ENCODE assay signal across 24 cellular contexts in the genomic region with DNA sequence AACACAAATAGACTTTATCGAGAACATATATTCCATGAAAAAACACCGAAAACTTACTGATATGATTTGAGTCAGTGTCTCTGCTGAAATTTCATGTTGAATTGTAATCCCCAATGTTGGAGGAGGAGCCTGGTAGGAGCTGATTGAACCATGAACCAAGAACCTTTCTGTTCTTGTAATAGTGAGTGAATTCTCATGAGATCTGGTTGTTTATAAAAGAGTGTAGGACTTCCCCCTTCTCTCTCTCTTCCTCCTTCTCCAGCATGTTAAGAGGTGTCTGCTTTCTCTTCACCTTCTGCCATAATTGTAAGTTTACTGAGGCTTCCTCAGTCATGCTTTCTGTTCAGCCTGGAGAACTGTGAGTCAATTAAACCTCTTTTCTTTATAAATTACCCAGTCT.
DNase-seq lines count a peak whose midpoint lies in the region; ATAC-seq, FAIRE-seq and TF ChIP-seq lines count a peak whose summit lies in the region.
"Had no signal": no experiment of that assay in that cellular context is flagged by ENCODE, and none has a peak within 500 bp of the region (broad histone marks: within the 10 kb centered on the region; RNA-seq: fewer than 3 reads in every experiment).

No MANE protein-coding gene starts in this region.

- H3K4me2 ChIP-seq in SK-N-SH: 0 out of 2 replicates have a peak overlapping the region, but pooled peaks have one; percentile 65

- no peaks in the 10 kb centered on the region for H3K9me2 ChIP-seq in SK-N-SH

- no peak for TF ChIP-seq RAD21 in SK-N-SH (IDR thresholded peaks at IDR 0.05; ENCODE audit: low read length)

- no peak for TF ChIP-seq CTCF in SK-N-SH (IDR thresholded peaks at IDR 0.05)
- no peak for TF ChIP-seq CTCF in nephron progenitor cell (IDR thresholded peaks at IDR 0.05)

- WGBS in SK-N-SH (ENCODE audit: low lambda C conversion rate): 31% methylated on average over 2 of the region's 2 CpGs

- H3K4me3 ChIP-seq in SK-N-SH (ENCODE audit: low read depth in 2 of 2, low read length in 1 of 2): peak overlapping the region; percentile 51 to 53; a peak in 3 of 4 replicates
- no peak overlapping the region for H3K4me3 ChIP-seq in CD4-positive, alpha-beta memory T cell (ENCODE audit: low read length in 2 of 2)
- H3K4me3 ChIP-seq: cardiac muscle cell, left ventricle myocardium inferior, MG63, testis, vagina had no signal

- H3K27me3 Mint-ChIP-seq in nephron progenitor cell (ENCODE audit: low read depth, poor library complexity): no peaks in the 10 kb centered on the region
- H3K27me3 Mint-ChIP-seq in CD4-positive, alpha-beta memory T cell: peaks cover 0 to 2% of the 10 kb centered on the region in 2 donors
- H3K27me3 Mint-ChIP-seq: activated CD4-positive, alpha-beta memory T cell treated with anti-CD3 and anti-CD28 coated beads, Interleukin-2, amount 10 ng/mL, durations not matched to agents 7 days and 5 days; CD4-positive, alpha-beta T cell; IgD-negative memory B cell had no signal

- H3K9me3 Mint-ChIP-seq in nephron progenitor cell: no peaks in the 10 kb centered on the region
- H3K9me3 Mint-ChIP-seq in CD4-positive, alpha-beta memory T cell: peaks cover 0 to 1% (median 0%) of the 10 kb centered on the region in 8 donors
- H3K9me3 Mint-ChIP-seq: activated CD4-positive, alpha-beta memory T cell treated with anti-CD3 and anti-CD28 coated beads, Interleukin-2, amount 10 ng/mL, durations not matched to agents 7 days and 5 days; CD4-positive, alpha-beta T cell; IgD-negative memory B cell had no signal

- TF ChIP-seq POLR2A in GM12892 (IDR thresholded peaks at IDR 0.05; ENCODE audit: low read depth, low read length): no peak

- CTCF ChIA-PET in SK-N-SH (lab: Yijun Ruan, JAX): no interaction called here
- CTCF ChIA-PET in CD4-positive, alpha-beta memory T cell (lab: Charles Lee; ENCODE audit: partially characterized antibody): no interaction called here

- DNase-seq in GM12892 (ENCODE audit: insufficient read length) (no peak), SK-N-SH (no peak), nephron progenitor cell (no peak), NCI-H2196 treated with DMSO at 0.1 percent for 48 hours (lab: John Stamatoyannopoulos, UW; ENCODE audit: unreplicated experiment) (no peak)
- no peak for DNase-seq in CD4-positive, alpha-beta memory T cell
- DNase-seq: activated CD4-positive, alpha-beta memory T cell treated with anti-CD3 and anti-CD28 coated beads, Interleukin-2, amount 10 ng/mL, durations not matched to agents 7 days and 5 days; activated CD4-positive, CD25-positive, alpha-beta regulatory T cell; activated gamma-delta T cell treated with Interleukin-2 at 50 U/mL for 16 hours; amniotic stem cell; CD4-positive, alpha-beta T cell; DMS153; GF-D8; hippocampal formation; left ventricle myocardium inferior; MG63; NCI-H1436; NCI-H524 treated with DMSO at 0.1 percent for 48 hours; testis had no signal

- peak overlapping the region; percentile 17; the same call in 1 of the 2 replicates for H2AFZ ChIP-seq in SK-N-SH (ENCODE audit: low read depth)

- H3K27ac ChIP-seq in SK-N-SH (ENCODE audit: low read depth in 2 of 2, low read length in 1 of 2): peak overlapping the region; percentile 84 to 85; a peak in 3 of 4 replicates
- no peak overlapping the region for H3K27ac ChIP-seq in CD4-positive, alpha-beta memory T cell (ENCODE audit: low read depth, low read length)
- H3K27ac ChIP-seq: cardiac muscle cell, left ventricle myocardium inferior, neutrophil, testis, vagina had no signal

- H3K4me1 Mint-ChIP-seq in nephron progenitor cell: no peaks in the 10 kb centered on the region
- no peaks in the 10 kb centered on the region for H3K4me1 Mint-ChIP-seq in CD4-positive, alpha-beta memory T cell
- H3K4me1 Mint-ChIP-seq: activated CD4-positive, alpha-beta memory T cell treated with anti-CD3 and anti-CD28 coated beads, Interleukin-2, amount 10 ng/mL, durations not matched to agents 7 days and 5 days had no signal

- FAIRE-seq in GM12892 (lab: Jason Lieb, UNC): peak; percentile 30

- H3K36me3 ChIP-seq in SK-N-SH (replicated peaks in 1 of 2; ENCODE audit: control insufficient read depth in 1 of 2, insufficient read depth in 2 of 2, low read length in 1 of 2): peaks cover 1 to 7% of the 10 kb centered on the region in 2 experiments
- H3K36me3 ChIP-seq in CD4-positive, alpha-beta memory T cell (ENCODE audit: insufficient read depth, low read length): no peaks in the 10 kb centered on the region
- H3K36me3 ChIP-seq: cardiac muscle cell, left ventricle myocardium inferior, MG63, neutrophil, vagina had no signal

- intact Hi-C loops in CD4-positive, alpha-beta memory T cell (cut with micrococcal nuclease): no loop called here

- H3K9me3 ChIP-seq in SK-N-SH: no peaks in the 10 kb centered on the region
- no peaks in the 10 kb centered on the region for H3K9me3 ChIP-seq in CD4-positive, alpha-beta memory T cell (ENCODE audit: control insufficient read depth in 1 of 2, low read length in 2 of 2)
- H3K9me3 ChIP-seq: left ventricle myocardium inferior, MG63, neutrophil, testis, vagina had no signal

- H4K20me1 ChIP-seq in SK-N-SH (ENCODE audit: insufficient read depth): no peaks in the 10 kb centered on the region

- peaks cover 52% of the 10 kb centered on the region for H3K79me2 ChIP-seq in SK-N-SH (ENCODE audit: insufficient read depth)

- no peaks in the 10 kb centered on the region for H3K36me3 Mint-ChIP-seq in nephron progenitor cell (ENCODE audit: low read depth)
- no peaks in the 10 kb centered on the region for H3K36me3 Mint-ChIP-seq in CD4-positive, alpha-beta memory T cell
- H3K36me3 Mint-ChIP-seq: IgD-negative memory B cell had no signal

- H3K4me1 ChIP-seq in SK-N-SH (ENCODE audit: control insufficient read depth in 1 of 2, insufficient read depth in 2 of 2, low read depth in 1 of 2, low read length in 1 of 2): no peaks in the 10 kb centered on the region; a peak in 1 of 4 replicates
- H3K4me1 ChIP-seq in CD4-positive, alpha-beta memory T cell (ENCODE audit: insufficient read depth, low read length): no peaks in the 10 kb centered on the region
- H3K4me1 ChIP-seq: left ventricle myocardium inferior, testis, vagina had no signal

- no peaks in the 10 kb centered on the region for H3K27me3 ChIP-seq in SK-N-SH (ENCODE audit: insufficient read depth)
- no peaks in the 10 kb centered on the region for H3K27me3 ChIP-seq in CD4-positive, alpha-beta memory T cell (ENCODE audit: insufficient read depth, low read length)
- H3K27me3 ChIP-seq: cardiac muscle cell, MG63, neutrophil, testis, vagina had no signal

- POLR2A ChIA-PET in SK-N-SH (lab: Yijun Ruan, JAX): no interaction called here
- POLR2A ChIA-PET in CD4-positive, alpha-beta memory T cell (lab: Charles Lee; ENCODE audit: partially characterized antibody): no interaction called here

- H3F3A ChIP-seq in SK-N-SH (replicated peaks; ENCODE audit: insufficient read depth): peaks cover 20% of the 10 kb centered on the region

- TF ChIP-seq EP300 in SK-N-SH (IDR thresholded peaks at IDR 0.05; ENCODE audit: borderline replicate concordance in 1 of 2, low read depth in 1 of 2, low read length in 1 of 2): no peak

- no peak overlapping the region for H3K4me3 Mint-ChIP-seq in nephron progenitor cell
- H3K4me3 Mint-ChIP-seq in CD4-positive, alpha-beta memory T cell: no peak overlapping the region
- H3K4me3 Mint-ChIP-seq: activated CD4-positive, alpha-beta memory T cell treated with anti-CD3 and anti-CD28 coated beads, Interleukin-2, amount 10 ng/mL, durations not matched to agents 7 days and 5 days; CD4-positive, alpha-beta T cell; IgD-negative memory B cell had no signal

- peak overlapping the region; percentile 75 for H3K9ac ChIP-seq in SK-N-SH

- ATAC-seq in HG02623 (IDR thresholded peaks at IDR 0.05; ENCODE audit: unreplicated experiment) (peak; percentile 57), GM18519 (IDR thresholded peaks at IDR 0.05; ENCODE audit: low FRiP score, unreplicated experiment) (no peak)

- peak overlapping the region; percentile 47 for H3K27ac Mint-ChIP-seq in nephron progenitor cell
- no peak overlapping the region for H3K27ac Mint-ChIP-seq in CD4-positive, alpha-beta memory T cell
- H3K27ac Mint-ChIP-seq: activated CD4-positive, alpha-beta memory T cell treated with anti-CD3 and anti-CD28 coated beads, Interleukin-2, amount 10 ng/mL, durations not matched to agents 7 days and 5 days; CD4-positive, alpha-beta T cell; IgD-negative memory B cell had no signal

TF ChIP-seq in SK-N-SH, 30 proteins besides CTCF, POLR2A, EP300 and RAD21:
- no peak for TF ChIP-seq EZH2phosphoT487 (IDR thresholded peaks at IDR 0.05; ENCODE audit: borderline replicate concordance, low read depth)
- TF ChIP-seq, protein P1, sequence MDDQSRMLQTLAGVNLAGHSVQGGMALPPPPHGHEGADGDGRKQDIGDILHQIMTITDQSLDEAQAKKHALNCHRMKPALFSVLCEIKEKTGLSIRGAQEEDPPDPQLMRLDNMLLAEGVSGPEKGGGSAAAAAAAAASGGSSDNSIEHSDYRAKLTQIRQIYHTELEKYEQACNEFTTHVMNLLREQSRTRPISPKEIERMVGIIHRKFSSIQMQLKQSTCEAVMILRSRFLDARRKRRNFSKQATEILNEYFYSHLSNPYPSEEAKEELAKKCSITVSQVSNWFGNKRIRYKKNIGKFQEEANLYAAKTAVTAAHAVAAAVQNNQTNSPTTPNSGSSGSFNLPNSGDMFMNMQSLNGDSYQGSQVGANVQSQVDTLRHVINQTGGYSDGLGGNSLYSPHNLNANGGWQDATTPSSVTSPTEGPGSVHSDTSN (IDR thresholded peaks at IDR 0.05): no peak
- TF ChIP-seq TAF1 (IDR thresholded peaks at IDR 0.05; ENCODE audit: borderline replicate concordance, low read depth, low read length): 0 out of 2 replicates have a peak, but pooled peaks have one; percentile 21
- TF ChIP-seq POLR2AphosphoS5 (IDR thresholded peaks at IDR 0.05; ENCODE audit: low read depth, low read length): peak; percentile 71

Comparison
In these comparisons a context has a peak if more than half of its experiments do, and no peak if none do; other contexts are left out.
1. H3K4me3 ChIP-seq: peak in SK-N-SH (2 of 2); none in CD4-positive, alpha-beta memory T cell (0 of 2).